ENCODE assay signal across 6 cellular contexts in the genomic region with DNA sequence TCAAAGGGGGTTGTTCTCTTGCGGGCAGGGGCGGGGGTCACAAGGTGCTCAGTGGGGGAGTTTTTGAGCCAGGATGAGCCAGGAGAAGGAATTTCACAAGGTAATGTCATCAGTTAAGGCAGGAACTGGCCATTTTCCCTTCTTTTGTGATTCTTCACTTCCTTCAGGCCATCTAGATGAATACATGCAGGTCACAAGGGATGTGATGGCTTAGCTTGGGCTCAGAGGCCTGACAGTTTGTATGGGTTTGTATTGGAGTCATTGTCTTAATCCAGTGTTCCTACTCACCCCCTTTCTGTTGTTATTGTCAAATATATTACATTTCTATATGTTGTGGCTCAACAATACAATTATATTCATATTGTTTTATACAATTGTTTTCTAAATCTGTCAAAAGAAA.
DNase-seq lines count a peak whose midpoint lies in the region; ATAC-seq, FAIRE-seq and TF ChIP-seq lines count a peak whose summit lies in the region.
"Not testable (repeated sequence)": the region's sequence is repeated elsewhere in the genome, so short reads cannot be mapped to it uniquely, and the experiment has no call there.

No MANE protein-coding gene starts in this region.

- H3K9me3 ChIP-seq in HUES6 (ENCODE audit: control insufficient read depth, insufficient read depth, low read depth, low read length): peaks cover 12% of the 10 kb centered on the region
- not testable (repeated sequence) for H3K9me3 ChIP-seq in H1 (ENCODE audit: insufficient read depth in 2 of 2, low read depth in 1 of 2, low read length in 1 of 2)

- H3K23me2 ChIP-seq in H1 (ENCODE audit: low read depth, low read length): not testable (repeated sequence)

- not testable (repeated sequence) for H3K23ac ChIP-seq in H1 (ENCODE audit: insufficient read length); mesendoderm (ENCODE audit: low read length)

- not testable (repeated sequence) for H3K9me2 ChIP-seq in GM23338 (ENCODE audit: insufficient read depth)

- not testable (repeated sequence) for H3K56ac ChIP-seq in H1 (replicated peaks; ENCODE audit: insufficient read length, low read depth, low read length); mesendoderm (ENCODE audit: low read length)

- H4K91ac ChIP-seq in H1 (replicated peaks; ENCODE audit: insufficient read length, low read length): not testable (repeated sequence)

- not testable (repeated sequence) for TF ChIP-seq EP300 in H1 (IDR thresholded peaks at IDR 0.05; ENCODE audit: borderline replicate concordance in 1 of 2, low read depth in 2 of 2, low read length in 2 of 2)

- H3K4me3 ChIP-seq in GM23338; HUES6 (ENCODE audit: low read depth, low read length); H1 (ENCODE audit: extremely low read depth in 1 of 4, insufficient read depth in 2 of 4, low read depth in 3 of 4, low read length in 4 of 4); mesendoderm (ENCODE audit: low read length): not testable (repeated sequence)

- not testable (repeated sequence) for H3K79me1 ChIP-seq in H1 (ENCODE audit: low read depth, low read length); mesendoderm (ENCODE audit: low read length)

- H3K27me3 Mint-ChIP-seq in GM23338 (ENCODE audit: insufficient read depth, low read depth, poor library complexity); WTC11 (ENCODE audit: low read depth): not testable (repeated sequence)

- H3K9ac ChIP-seq in HUES6 (ENCODE audit: low read length); H1 (replicated peaks in 1 of 4; ENCODE audit: extremely low read depth in 1 of 4, low read depth in 3 of 4, low read length in 3 of 4); mesendoderm (ENCODE audit: low read length): not testable (repeated sequence)

- H2BK12ac ChIP-seq in H1 (ENCODE audit: low read depth, low read length): not testable (repeated sequence)

- not testable (repeated sequence) for TF ChIP-seq POLR2A in H1 (IDR thresholded peaks at IDR 0.05; ENCODE audit: control extremely low read depth in 1 of 2, low read depth in 2 of 2, low read length in 2 of 2)

- peaks cover 11% of the 10 kb centered on the region for H3K4me1 ChIP-seq in GM23338 (ENCODE audit: insufficient read depth)
- H3K4me1 ChIP-seq in HUES6 (ENCODE audit: control insufficient read depth, insufficient read depth, low read length); H1 (replicated peaks in 1 of 4; ENCODE audit: control insufficient read depth in 3 of 4, insufficient read depth in 4 of 4, low read length in 3 of 4); mesendoderm (ENCODE audit: control insufficient read depth, low read depth, low read length): not testable (repeated sequence)

- DNase-seq in GM23338 (ENCODE audit: low spot score) (peak; percentile 24), iPS DF 19.7 (ENCODE audit: low read depth, low spot score) (peak; percentile 9), mesendoderm (peak; percentile 86)
- not testable (repeated sequence) for DNase-seq in WTC11 (ENCODE audit: low spot score); H1 (ENCODE audit: low read depth in 1 of 2, low spot score in 2 of 2)

- not testable (repeated sequence) for H3F3A ChIP-seq in GM23338 (replicated peaks; ENCODE audit: low read depth)

- ATAC-seq in GM23338: not testable (repeated sequence)
- peak; percentile 70 for ATAC-seq in WTC11

- H2BK15ac ChIP-seq in H1 (ENCODE audit: low read length); mesendoderm (replicated peaks; ENCODE audit: low read depth): not testable (repeated sequence)

- not testable (repeated sequence) for H4K8ac ChIP-seq in H1 (ENCODE audit: extremely low read depth, insufficient read depth, low read length); mesendoderm (ENCODE audit: low read depth, low read length)

- TF ChIP-seq RAD21 in H1 (IDR thresholded peaks at IDR 0.05 in 1 of 2, conservative IDR thresholded peaks at IDR 0.05 in 1 of 2; ENCODE audit: low read depth in 2 of 2, low read length in 2 of 2): not testable (repeated sequence)

- TF ChIP-seq CTCF in GM23338 (conservative IDR thresholded peaks at IDR 0.05; ENCODE audit: low read depth in 2 of 2); WTC11 (IDR thresholded peaks at IDR 0.05); H1 (IDR thresholded peaks at IDR 0.05; ENCODE audit: control extremely low read depth in 1 of 3, insufficient read depth in 1 of 3, low read depth in 1 of 3, low read length in 3 of 3): not testable (repeated sequence)

- H4K5ac ChIP-seq in H1 (ENCODE audit: insufficient read length, low read depth, low read length); mesendoderm (ENCODE audit: low read length): not testable (repeated sequence)

- H2BK120ac ChIP-seq in H1 (replicated peaks; ENCODE audit: low read depth, low read length); mesendoderm (ENCODE audit: low read depth, low read length): not testable (repeated sequence)

- H3K36me3 Mint-ChIP-seq in GM23338 (ENCODE audit: low read depth) (peaks cover 23% of the 10 kb centered on the region), WTC11 (peaks cover 20% of the 10 kb centered on the region)

- H3K18ac ChIP-seq in H1 (ENCODE audit: extremely low read depth, low read length); mesendoderm (ENCODE audit: low read length): not testable (repeated sequence)

- CTCF ChIA-PET in WTC11 (lab: Charles Lee): not testable (repeated sequence)
- CTCF ChIA-PET in H1 (lab: Charles Lee; ENCODE audit: partially characterized antibody): interaction anchor here (1.1 to 1.7 kb wide), 2 partner anchors 15 to 38 kb away, joined by 3 to 6 read pairs; no protein-coding TSS in a partner anchor

- not testable (repeated sequence) for H3K79me2 ChIP-seq in GM23338 (replicated peaks; ENCODE audit: insufficient read depth); H1 (ENCODE audit: control insufficient read depth in 1 of 2, insufficient read depth in 2 of 2, low read length in 2 of 2); mesendoderm (ENCODE audit: control insufficient read depth, insufficient read depth, low read length)

- WGBS in H1 (ENCODE audit: extremely low coverage in 1 of 2, insufficient coverage in 1 of 2, insufficient read length in 1 of 2, insufficient replicate concordance in 2 of 2, low coverage in 1 of 2, low lambda C conversion rate in 2 of 2, missing lambda C conversion rate in 1 of 2), 2 experiments: 72% methylated on average over 2 of the region's 2 CpGs; no CpG with 5 or more reads in 1 of the 2 experiments
- no CpG with 5 or more reads among the region's 2 CpGs for WGBS in mesendoderm (ENCODE audit: extremely low coverage, insufficient coverage, low lambda C conversion rate)

- POLR2A ChIA-PET in WTC11 (lab: Charles Lee); H1 (lab: Charles Lee; ENCODE audit: partially characterized antibody): not testable (repeated sequence)

- FAIRE-seq in H1 (lab: Jason Lieb, UNC): not testable (repeated sequence)

- not testable (repeated sequence) for H3K36me3 ChIP-seq in GM23338 (ENCODE audit: insufficient read depth); HUES6 (ENCODE audit: control insufficient read depth, insufficient read depth, low read length); H1 (ENCODE audit: control insufficient read depth in 2 of 4, insufficient read depth in 4 of 4, low read length in 3 of 4); mesendoderm (ENCODE audit: control insufficient read depth, insufficient read depth, low read length)

- H3K27ac ChIP-seq in GM23338 (ENCODE audit: low read depth) (peak overlapping the region; percentile 61), HUES6 (ENCODE audit: low read depth, low read length) (peak overlapping the region; percentile 37; the same call in 1 of the 2 replicates)
- not testable (repeated sequence) for H3K27ac ChIP-seq in H1 (ENCODE audit: low read depth, low read length); mesendoderm (ENCODE audit: low read depth, low read length)

- not testable (repeated sequence) for H3K14ac ChIP-seq in H1 (ENCODE audit: insufficient read length)

- H3K4me2 ChIP-seq in GM23338; H1 (ENCODE audit: insufficient read depth in 1 of 2, low read depth in 2 of 2, low read length in 2 of 2); mesendoderm (ENCODE audit: low read length): not testable (repeated sequence)

- not testable (repeated sequence) for H2BK20ac ChIP-seq in H1 (ENCODE audit: low read length)

- H3K4me3 Mint-ChIP-seq in GM23338, WTC11: not testable (repeated sequence)

- H2AK5ac ChIP-seq in H1 (ENCODE audit: low read depth, low read length); mesendoderm (ENCODE audit: low read length): not testable (repeated sequence)

- H3K9me3 Mint-ChIP-seq in GM23338 (peaks cover 37% of the 10 kb centered on the region), WTC11 (peaks cover 14% of the 10 kb centered on the region)

- H3K4me1 Mint-ChIP-seq in GM23338: peaks cover 20% of the 10 kb centered on the region
- peaks cover 39% of the 10 kb centered on the region for H3K4me1 Mint-ChIP-seq in WTC11

- not testable (repeated sequence) for H2AFZ ChIP-seq in GM23338
- peak overlapping the region; percentile 73; the same call in 1 of the 2 replicates for H2AFZ ChIP-seq in H1 (ENCODE audit: low read length)

- H2BK5ac ChIP-seq in H1 (ENCODE audit: low read depth, low read length); mesendoderm (ENCODE audit: low read length): not testable (repeated sequence)

- not testable (repeated sequence) for H3K27me3 ChIP-seq in GM23338 (ENCODE audit: insufficient read depth); HUES6 (ENCODE audit: control insufficient read depth, insufficient read depth, low read length); H1 (replicated peaks in 1 of 4; ENCODE audit: control insufficient read depth in 3 of 4, extremely low read depth in 1 of 4, insufficient read depth in 3 of 4, low read length in 3 of 4); mesendoderm (ENCODE audit: insufficient read depth, low read length, poor library complexity)

- H3K27ac Mint-ChIP-seq in GM23338 (peak overlapping the region; percentile 58), WTC11 (peak overlapping the region; percentile 93)

- not testable (repeated sequence) for H3K4ac ChIP-seq in H1 (replicated peaks; ENCODE audit: insufficient read length, low read depth, low read length); mesendoderm (ENCODE audit: low read depth, low read length)

- not testable (repeated sequence) for H4K20me1 ChIP-seq in GM23338 (replicated peaks; ENCODE audit: insufficient read depth); H1 (replicated peaks in 1 of 2; ENCODE audit: control insufficient read depth in 1 of 2, insufficient read depth in 2 of 2, low read length in 2 of 2)
